15 cellular contexts compared by ENCODE assay signal in genomic region chr11:93735627-93736026, GRCh38. TPM values are rescaled to one million over a fixed set of nuclear protein-coding genes. Genes with fewer than 3 reads are reported as not detected.
DNase-seq lines count a peak whose midpoint lies in the region; ATAC-seq and TF ChIP-seq lines count a peak whose summit lies in the region.
"Had no signal": no experiment of that assay in that cellular context is flagged by ENCODE, and none has a peak within 500 bp of the region (broad histone marks: within the 10 kb centered on the region; RNA-seq: fewer than 3 reads in every experiment).

No MANE protein-coding gene starts in this region.

- H3K27me3 ChIP-seq in CD8-positive, alpha-beta memory T cell (ENCODE audit: insufficient read depth, low read length, poor library complexity, severe bottlenecking): no peaks in the 10 kb centered on the region
- H3K27me3 ChIP-seq in Karpas-422 (ENCODE audit: low read length): no peaks in the 10 kb centered on the region

- peaks cover 71 to 92% (median 86%) of the 10 kb centered on the region in 3 donors for H3K4me1 Mint-ChIP-seq in CD8-positive, alpha-beta memory T cell
- H3K4me1 Mint-ChIP-seq in activated T-helper 17 cell treated with anti-CD3 and anti-CD28 coated beads, Interleukin-2, amount 50 U/mL, for 72 hours: peaks cover 25% of the 10 kb centered on the region
- H3K4me1 Mint-ChIP-seq in naive thymus-derived CD8-positive, alpha-beta T cell: peaks cover 21 to 80% (median 67%) of the 10 kb centered on the region in 4 donors

- TF ChIP-seq CTCF in GM20000 (IDR thresholded peaks at IDR 0.05; ENCODE audit: extremely low read depth, missing control alignments): no peak

- H3K4me1 ChIP-seq in CD8-positive, alpha-beta memory T cell (ENCODE audit: insufficient read depth, low read length): peaks cover 72% of the 10 kb centered on the region
- H3K4me1 ChIP-seq in Karpas-422 (ENCODE audit: low read length): peaks cover 64% of the 10 kb centered on the region

- no peak overlapping the region for H3K4me3 ChIP-seq in CD8-positive, alpha-beta memory T cell (ENCODE audit: low read length)
- H3K4me3 ChIP-seq in Karpas-422 (ENCODE audit: low read length): no peak overlapping the region
- H3K4me3 ChIP-seq: lung had no signal

- no peak overlapping the region for H3K27ac ChIP-seq in CD8-positive, alpha-beta memory T cell (ENCODE audit: low read depth, low read length)
- H3K27ac ChIP-seq in Karpas-422 (ENCODE audit: low read length): peak overlapping the region; percentile 85

- peaks cover 90% of the 10 kb centered on the region for H4K20me1 ChIP-seq in Karpas-422 (ENCODE audit: insufficient read depth, low read depth, low read length)

- H3K36me3 ChIP-seq in CD8-positive, alpha-beta memory T cell (ENCODE audit: insufficient read depth, low read length): peaks cover 78% of the 10 kb centered on the region
- peaks cover 100% of the 10 kb centered on the region for H3K36me3 ChIP-seq in Karpas-422 (ENCODE audit: insufficient read depth, low read length)

- H2AFZ ChIP-seq in Karpas-422 (ENCODE audit: low read length): no peak overlapping the region

- no peak for DNase-seq in CD8-positive, alpha-beta memory T cell
- DNase-seq in Karpas-422 (peak; percentile 76), GM20000 (ENCODE audit: low spot score) (no peak)
- no peak for DNase-seq in naive thymus-derived CD8-positive, alpha-beta T cell
- DNase-seq: activated CD4-positive, alpha-beta T cell treated with anti-CD3 and anti-CD28 coated beads, Interleukin-2, amount 50 U/mL, for 48 hours; aorta; H9; head of caudate nucleus; NCI-H1694 treated with DMSO at 0.1 percent for 48 hours; NK-92 treated with Interleukin-12 subunit alpha and Interleukin-12 subunit beta, amount 100 ng/mL, for 24 hours; substantia nigra had no signal

- peak overlapping the region; percentile 45 to 80 (median 70) for H3K27ac Mint-ChIP-seq in CD8-positive, alpha-beta memory T cell
- H3K27ac Mint-ChIP-seq in activated T-helper 17 cell treated with anti-CD3 and anti-CD28 coated beads, Interleukin-2, amount 50 U/mL, for 72 hours: peak overlapping the region; percentile 99
- peak overlapping the region in 7 of 10 donors; percentile 2 to 91 (median 38) for H3K27ac Mint-ChIP-seq in naive thymus-derived CD8-positive, alpha-beta T cell

- H3K27me3 Mint-ChIP-seq in CD8-positive, alpha-beta memory T cell: no peaks in the 10 kb centered on the region
- no peaks in the 10 kb centered on the region for H3K27me3 Mint-ChIP-seq in activated T-helper 17 cell treated with anti-CD3 and anti-CD28 coated beads, Interleukin-2, amount 50 U/mL, for 72 hours
- no peaks in the 10 kb centered on the region for H3K27me3 Mint-ChIP-seq in naive thymus-derived CD8-positive, alpha-beta T cell

- no peaks in the 10 kb centered on the region for H3K9me2 ChIP-seq in Karpas-422 (replicated peaks; ENCODE audit: insufficient read depth, low read length)

- CTCF ChIA-PET in CD8-positive, alpha-beta memory T cell (lab: Charles Lee): interaction anchor here (1.3 kb wide), 1 partner anchor 103 kb away, joined by 3 read pairs; no protein-coding TSS in a partner anchor

- H3K79me2 ChIP-seq in Karpas-422 (ENCODE audit: low read length): peaks cover 76% of the 10 kb centered on the region

- no peak overlapping the region; the same call in 1 of the 2 replicates for H3K9ac ChIP-seq in Karpas-422 (ENCODE audit: low read length)

- POLR2A ChIA-PET in CD8-positive, alpha-beta memory T cell (lab: Charles Lee): no interaction called here
- POLR2A ChIA-PET in naive thymus-derived CD8-positive, alpha-beta T cell (lab: Charles Lee): no interaction called here

- H3K9me3 ChIP-seq in CD8-positive, alpha-beta memory T cell (ENCODE audit: low read length): no peaks in the 10 kb centered on the region
- no peaks in the 10 kb centered on the region for H3K9me3 ChIP-seq in Karpas-422 (ENCODE audit: low read length)

- H3K9me3 Mint-ChIP-seq in CD8-positive, alpha-beta memory T cell: no peaks in the 10 kb centered on the region
- no peaks in the 10 kb centered on the region for H3K9me3 Mint-ChIP-seq in activated T-helper 17 cell treated with anti-CD3 and anti-CD28 coated beads, Interleukin-2, amount 50 U/mL, for 72 hours
- no peaks in the 10 kb centered on the region for H3K9me3 Mint-ChIP-seq in naive thymus-derived CD8-positive, alpha-beta T cell
- H3K9me3 Mint-ChIP-seq: H9 had no signal

- ATAC-seq in activated T-helper 17 cell treated with anti-CD3 and anti-CD28 coated beads, Interleukin-2, amount 50 U/mL, for 72 hours (replicated peaks): no peak
- ATAC-seq in naive thymus-derived CD8-positive, alpha-beta T cell: no peak
- no peak for ATAC-seq in GM21786 (IDR thresholded peaks at IDR 0.05; ENCODE audit: unreplicated experiment)
- no peak for ATAC-seq in HG03432 (IDR thresholded peaks at IDR 0.05; ENCODE audit: unreplicated experiment)

- H3K36me3 Mint-ChIP-seq in CD8-positive, alpha-beta memory T cell: peaks cover 0 to 96% (median 24%) of the 10 kb centered on the region in 3 donors
- H3K36me3 Mint-ChIP-seq in activated T-helper 17 cell treated with anti-CD3 and anti-CD28 coated beads, Interleukin-2, amount 50 U/mL, for 72 hours (ENCODE audit: low read depth): peaks cover 100% of the 10 kb centered on the region
- H3K36me3 Mint-ChIP-seq in naive thymus-derived CD8-positive, alpha-beta T cell: peaks cover 0 to 95% (median 43%) of the 10 kb centered on the region in 3 donors

- peak overlapping the region in 2 of 7 donors; percentile 32 for H3K4me3 Mint-ChIP-seq in CD8-positive, alpha-beta memory T cell
- H3K4me3 Mint-ChIP-seq in activated T-helper 17 cell treated with anti-CD3 and anti-CD28 coated beads, Interleukin-2, amount 50 U/mL, for 72 hours: peak overlapping the region; percentile 96
- peak overlapping the region in 2 of 10 donors; percentile 16 to 45 for H3K4me3 Mint-ChIP-seq in naive thymus-derived CD8-positive, alpha-beta T cell

- peak overlapping the region; percentile 92 for H3K4me2 ChIP-seq in Karpas-422 (ENCODE audit: low read depth, low read length, poor library complexity, severe bottlenecking)

RNA-seq across cellular contexts. Expression of gene TAF1D, which starts 5.7 kb away (rescaled TPM):
- total RNA-seq in CD8-positive, alpha-beta memory T cell: 100 to 1,000 TPM; 249 to 265 TPM
- polyA plus RNA-seq in CD8-positive, alpha-beta memory T cell: 18.0 TPM
- 289 and 429 TPM in 2 replicates for total RNA-seq in Karpas-422 (2014; rRNA removed; shearing (Covaris generic); ENCODE audit: low replicate concordance)
- 100 to 1,000 TPM; 262 to 270 TPM for total RNA-seq in activated T-helper 17 cell treated with anti-CD3 and anti-CD28 coated beads, Interleukin-2, amount 50 U/mL, for 72 hours
- total RNA-seq in naive thymus-derived CD8-positive, alpha-beta T cell: 100 to 1,000 TPM; 210 to 215 TPM
- polyA plus RNA-seq in naive thymus-derived CD8-positive, alpha-beta T cell: 10 to 100 TPM; 22.3 to 25.3 (median 22.4) TPM

RNA-seq across cellular contexts. Expression of gene C11orf54, which starts 5.8 kb away (rescaled TPM):
- 10 to 100 TPM; 14.9 to 16.8 TPM for total RNA-seq in CD8-positive, alpha-beta memory T cell
- 18.6 TPM for polyA plus RNA-seq in CD8-positive, alpha-beta memory T cell
- 44.0 and 81.4 TPM in 2 replicates for total RNA-seq in Karpas-422 (2014; rRNA removed; shearing (Covaris generic); ENCODE audit: low replicate concordance)
- 10 to 100 TPM; 27.2 to 51.7 TPM for total RNA-seq in activated T-helper 17 cell treated with anti-CD3 and anti-CD28 coated beads, Interleukin-2, amount 50 U/mL, for 72 hours
- 10 to 100 TPM; 45.9 to 49.2 TPM for total RNA-seq in naive thymus-derived CD8-positive, alpha-beta T cell
- polyA plus RNA-seq in naive thymus-derived CD8-positive, alpha-beta T cell: 10 to 100 TPM; 18.7 to 21.6 (median 19.4) TPM

RNA-seq across cellular contexts. Expression of gene MED17, which starts 48.5 kb away (rescaled TPM):
- total RNA-seq in CD8-positive, alpha-beta memory T cell: 10 to 100 TPM; 39.4 to 42.8 TPM
- 25.1 TPM for polyA plus RNA-seq in CD8-positive, alpha-beta memory T cell
- total RNA-seq in Karpas-422 (2014; rRNA removed; shearing (Covaris generic); ENCODE audit: low replicate concordance): 62.0 and 77.4 TPM in 2 replicates
- 10 to 100 TPM; 38.7 to 42.3 TPM for total RNA-seq in activated T-helper 17 cell treated with anti-CD3 and anti-CD28 coated beads, Interleukin-2, amount 50 U/mL, for 72 hours
- 10 to 100 TPM; 61.7 to 62.2 TPM for total RNA-seq in naive thymus-derived CD8-positive, alpha-beta T cell
- 10 to 100 TPM in 2 of 3 donors, 1 to 10 TPM in 1; 7.7 to 20.0 (median 17.1) TPM for polyA plus RNA-seq in naive thymus-derived CD8-positive, alpha-beta T cell

Comparison
In these comparisons a context has a peak if more than half of its experiments do, and no peak if none do; other contexts are left out.
1. H3K27ac Mint-ChIP-seq: peak in every context shown above with its lines; median percentile 99 in activated T-helper 17 cell treated with anti-CD3 and anti-CD28 coated beads, Interleukin-2, amount 50 U/mL, for 72 hours; 70 in CD8-positive, alpha-beta memory T cell; 38 in naive thymus-derived CD8-positive, alpha-beta T cell.